17 cellular contexts compared by ENCODE assay signal in the genomic region with DNA sequence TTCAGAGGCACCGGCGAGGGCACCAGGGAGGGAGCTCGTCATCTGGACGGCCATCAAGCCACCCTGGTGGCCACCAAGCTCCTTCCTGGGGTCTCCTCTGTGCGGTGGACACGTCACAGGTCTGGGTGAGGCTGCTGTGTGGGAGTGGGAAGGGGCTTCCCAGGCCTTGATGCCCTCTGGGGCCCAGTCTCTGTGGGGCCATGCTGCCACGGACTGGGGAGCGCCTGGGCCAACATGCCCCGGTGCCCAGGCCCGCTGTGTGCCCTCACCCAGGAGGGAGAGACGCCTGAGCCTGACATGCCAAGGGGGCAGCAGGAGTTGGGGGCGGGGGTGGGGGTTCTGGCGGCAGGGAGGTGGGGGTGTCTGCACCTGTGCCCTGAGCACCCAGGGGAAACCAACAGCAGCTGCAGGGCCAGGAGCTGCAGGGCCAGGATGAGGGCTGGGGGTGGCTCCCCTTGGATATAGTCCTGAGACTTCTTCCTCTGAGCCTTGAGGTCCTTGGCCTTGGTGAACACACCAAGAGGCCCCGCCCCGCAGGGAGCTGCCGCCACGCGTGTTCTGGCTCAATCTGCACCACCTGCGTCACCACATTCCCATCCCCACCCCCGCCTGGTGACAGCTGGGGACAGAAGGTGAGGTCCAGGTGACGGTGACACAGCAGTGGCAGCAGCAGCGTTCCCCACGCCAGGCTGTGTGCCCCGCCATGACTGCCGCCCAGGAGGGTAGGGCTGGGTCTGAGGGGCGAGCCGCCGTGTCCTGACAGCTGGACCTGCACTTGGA. TPM values are rescaled to one million over a fixed set of nuclear protein-coding genes. Genes with fewer than 3 reads are reported as not detected.
DNase-seq lines count a peak whose midpoint lies in the region; ATAC-seq and TF ChIP-seq lines count a peak whose summit lies in the region.
"Had no signal": no experiment of that assay in that cellular context is flagged by ENCODE, and none has a peak within 500 bp of the region (broad histone marks: within the 10 kb centered on the region; RNA-seq: fewer than 3 reads in every experiment).

No MANE protein-coding gene starts in this region.

- POLR2A ChIA-PET in WTC11 (lab: Charles Lee) = no interaction called here

- H3K4ac ChIP-seq in trophoblast cell (ENCODE audit: low read depth, low read length) = no peak overlapping the region

- H2BK12ac ChIP-seq in trophoblast cell (ENCODE audit: low read length) = no peak overlapping the region

- no peak overlapping the region for H4K12ac ChIP-seq in trophoblast cell (ENCODE audit: low read depth, low read length)

- H3K27me3 ChIP-seq in trophoblast cell (ENCODE audit: insufficient read depth, low read length) = no peaks in the 10 kb centered on the region
- H3K27me3 ChIP-seq in psoas muscle (ENCODE audit: insufficient read depth in 3 of 3, low read length in 2 of 3) = no peaks in the 10 kb centered on the region
- no peaks in the 10 kb centered on the region for H3K27me3 ChIP-seq in smooth muscle cell (ENCODE audit: low read depth)

- peaks cover 3% of the 10 kb centered on the region for H4K20me1 ChIP-seq in smooth muscle cell (ENCODE audit: low read depth)

- H3K79me1 ChIP-seq in trophoblast cell (ENCODE audit: low read length) = no peaks in the 10 kb centered on the region

- H2AK5ac ChIP-seq in trophoblast cell (ENCODE audit: low read length) = no peak overlapping the region

- H4K91ac ChIP-seq in trophoblast cell (ENCODE audit: low read depth, low read length) = no peak overlapping the region

- no peak overlapping the region for H3K18ac ChIP-seq in trophoblast cell (ENCODE audit: low read length)

- H3K36me3 ChIP-seq in trophoblast cell (ENCODE audit: control insufficient read depth in 1 of 2, insufficient read depth in 2 of 2, low read length in 2 of 2) (peaks cover 58 to 62% of the 10 kb centered on the region in 2 experiments), psoas muscle (ENCODE audit: insufficient read depth in 1 of 2, low read depth in 1 of 2) (peaks cover 0 to 80% of the 10 kb centered on the region in 2 donors), smooth muscle cell (ENCODE audit: low read depth) (no peaks in the 10 kb centered on the region)

- H2BK120ac ChIP-seq in trophoblast cell (ENCODE audit: insufficient read depth, low read length, poor library complexity) = no peak overlapping the region

- H3K27ac ChIP-seq in trophoblast cell (ENCODE audit: low read depth, low read length) = no peak overlapping the region
- H3K27ac ChIP-seq in psoas muscle = no peak overlapping the region
- no peak overlapping the region for H3K27ac ChIP-seq in smooth muscle cell (ENCODE audit: low read depth)

- H3K4me2 ChIP-seq in trophoblast cell (ENCODE audit: low read length) (no peak overlapping the region), smooth muscle cell (no peak overlapping the region)
- H3K4me2 ChIP-seq: GM23338 had no signal

- H3K27me3 Mint-ChIP-seq in WTC11 (ENCODE audit: low read depth) = no peaks in the 10 kb centered on the region
- H3K27me3 Mint-ChIP-seq: CD4-positive, alpha-beta memory T cell had no signal

- no peak overlapping the region for H3K14ac ChIP-seq in trophoblast cell (ENCODE audit: low read length)

- ATAC-seq in left colon (peak; percentile 13), WTC11 (no peak), psoas muscle (no peak)
- ATAC-seq: GM12878, GM23338, HCT116 had no signal

- H3K4me3 Mint-ChIP-seq in WTC11 = no peak overlapping the region
- H3K4me3 Mint-ChIP-seq: CD4-positive, alpha-beta memory T cell; GM23338; H9 had no signal

- no peak overlapping the region for H2AFZ ChIP-seq in trophoblast cell (ENCODE audit: insufficient read depth, low read length, poor library complexity)
- H2AFZ ChIP-seq in smooth muscle cell (ENCODE audit: low read depth) = no peak overlapping the region
- H2AFZ ChIP-seq: GM23338 had no signal

- no peaks in the 10 kb centered on the region for H3K9me3 Mint-ChIP-seq in WTC11
- H3K9me3 Mint-ChIP-seq: CD4-positive, alpha-beta memory T cell; GM23338; H9 had no signal

- no peak for TF ChIP-seq CTCF in WTC11 (IDR thresholded peaks at IDR 0.05)
- no peak for TF ChIP-seq CTCF in psoas muscle (IDR thresholded peaks at IDR 0.05)
- no peak for TF ChIP-seq CTCF in smooth muscle cell (IDR thresholded peaks at IDR 0.05; ENCODE audit: borderline replicate concordance, insufficient read depth, poor library complexity, severe bottlenecking)

- peaks cover 26% of the 10 kb centered on the region for H3K36me3 Mint-ChIP-seq in WTC11

- DNase-seq in NCI-H2171 treated with DMSO at 0.1 percent for 48 hours (lab: John Stamatoyannopoulos, UW) (peak; percentile 34), left colon (no peak), trophoblast cell (no peak), WTC11 (ENCODE audit: low spot score) (no peak), psoas muscle (no peak), kidney glomerular epithelial cell (lab: John Stamatoyannopoulos, UW) (no peak), smooth muscle cell (lab: John Stamatoyannopoulos, UW; ENCODE audit: unreplicated experiment) (no peak)
- DNase-seq: Caco-2; CD4-positive, alpha-beta memory T cell; DMS 273 treated with DMSO at 0.1 percent for 48 hours; DMS79; EL; GDM1; H9 had no signal

- no peak overlapping the region for H4K8ac ChIP-seq in trophoblast cell (ENCODE audit: low read depth, low read length)

- H3K9me3 ChIP-seq in trophoblast cell (ENCODE audit: insufficient read depth, low read depth, low read length) (peaks cover 6% of the 10 kb centered on the region), psoas muscle (no peaks in the 10 kb centered on the region), smooth muscle cell (replicated peaks; ENCODE audit: low read depth) (no peaks in the 10 kb centered on the region)
- H3K9me3 ChIP-seq: Caco-2 had no signal

- H3K23ac ChIP-seq in trophoblast cell (ENCODE audit: low read length) = no peak overlapping the region

- H3K79me2 ChIP-seq in trophoblast cell (ENCODE audit: control insufficient read depth, insufficient read depth, low read length, poor library complexity) (no peaks in the 10 kb centered on the region), smooth muscle cell (ENCODE audit: low read depth) (no peaks in the 10 kb centered on the region)

- H3K4me1 ChIP-seq in trophoblast cell (ENCODE audit: control insufficient read depth in 1 of 2, insufficient read depth in 2 of 2, low read length in 2 of 2) (no peaks in the 10 kb centered on the region), psoas muscle (no peaks in the 10 kb centered on the region), smooth muscle cell (ENCODE audit: low read depth) (no peaks in the 10 kb centered on the region)
- H3K4me1 ChIP-seq: Caco-2 had no signal

- H3F3A ChIP-seq in smooth muscle cell (ENCODE audit: low read depth) = peaks cover under 1% of the 10 kb centered on the region

- CTCF ChIA-PET in WTC11 (lab: Charles Lee) = no interaction called here

- H3K9ac ChIP-seq in trophoblast cell (ENCODE audit: low read length) (no peak overlapping the region), smooth muscle cell (ENCODE audit: low read depth) (no peak overlapping the region)

- WGBS in trophoblast cell (ENCODE audit: extremely low coverage, insufficient coverage, insufficient read length) = no CpG with 5 or more reads among the region's 28 CpGs
- WGBS in psoas muscle, 3 donors = 88 to 93% (median 88%) methylated on average over 26 to 28 of the region's 28 CpGs
- 96% methylated on average over 24 of the region's 28 CpGs for WGBS in smooth muscle cell (ENCODE audit: low lambda C conversion rate)

- H2BK5ac ChIP-seq in trophoblast cell (ENCODE audit: low read depth, low read length, poor library complexity) = no peak overlapping the region

- peak overlapping the region; percentile 52 for H3K4me3 ChIP-seq in trophoblast cell (ENCODE audit: low read depth, low read length)
- no peak overlapping the region for H3K4me3 ChIP-seq in psoas muscle
- H3K4me3 ChIP-seq in smooth muscle cell = no peak overlapping the region
- H3K4me3 ChIP-seq: GM12878, GM23338 had no signal

- no peak overlapping the region for H3K27ac Mint-ChIP-seq in WTC11
- H3K27ac Mint-ChIP-seq: CD4-positive, alpha-beta memory T cell; GM23338; H9 had no signal

- intact Hi-C loops in left colon (cut with DNase I, micrococcal nuclease) (no loop called here), psoas muscle (cut with DNase I) (loop anchor here in 1 of 2 donors (5.0 kb wide), 1 partner anchor 34 kb away; no protein-coding TSS in a partner anchor)

- H3K4me1 Mint-ChIP-seq in WTC11 = no peaks in the 10 kb centered on the region
- H3K4me1 Mint-ChIP-seq: CD4-positive, alpha-beta memory T cell; GM23338; H9 had no signal

TF ChIP-seq in WTC11, 78 proteins besides CTCF, POLR2A, EP300 and RAD21 (continues in another document):
- TF ChIP-seq FOXJ3 (CRISPR knock-in tag; IDR thresholded peaks at IDR 0.05; ENCODE audit: borderline replicate concordance) (no peak), ZSCAN18 (CRISPR knock-in tag; IDR thresholded peaks at IDR 0.05) (no peak), SP1 (CRISPR knock-in tag; conservative IDR thresholded peaks at IDR 0.05) (no peak), KAT7 (CRISPR knock-in tag; IDR thresholded peaks at IDR 0.05; ENCODE audit: borderline replicate concordance) (no peak)

RNA-seq across cellular contexts. Expression of gene SEC16A, which starts 15.3 kb away (rescaled TPM):
- total RNA-seq in left colon (10 to 100 TPM; 64.2 to 82.4 TPM), WTC11 (2021) (52.1 to 70.9 TPM (median 52.3 TPM) in 3 replicates), psoas muscle (10 to 100 TPM; 31.5 to 40.0 (median 37.0) TPM), smooth muscle cell (40.2 and 45.7 TPM in 2 replicates)
- 61.8 and 62.8 TPM in 2 replicates for polyA plus RNA-seq in trophoblast cell (2013)
- polyA plus RNA-seq in psoas muscle (10 to 100 TPM; 22.3 to 27.6 (median 26.1) TPM), smooth muscle cell (56.8 and 72.2 TPM in 2 replicates)

RNA-seq across cellular contexts. Expression of gene NOTCH1, which starts 47.7 kb away (rescaled TPM):
- total RNA-seq in left colon = 10 to 100 TPM; 49.5 to 72.2 TPM
- polyA plus RNA-seq in trophoblast cell (2013) = 28.5 and 29.7 TPM in 2 replicates
- total RNA-seq in WTC11 (2021) = 76.7 to 95.6 TPM (median 79.2 TPM) in 3 replicates
- 10 to 100 TPM in 3 of 4 donors, 1 to 10 TPM in 1; 8.7 to 15.4 (median 12.3) TPM for total RNA-seq in psoas muscle
- 1 to 10 TPM; 1.8 to 3.8 (median 2.9) TPM for polyA plus RNA-seq in psoas muscle
- total RNA-seq in smooth muscle cell = 7.8 and 13.2 TPM in 2 replicates
- 7.2 and 11.4 TPM in 2 replicates for polyA plus RNA-seq in smooth muscle cell

RNA-seq across cellular contexts. Expression of gene INPP5E, which starts 58.5 kb away (rescaled TPM):
- total RNA-seq in left colon = 10 to 100 TPM; 10.5 to 11.0 TPM
- 9.8 and 10.3 TPM in 2 replicates for polyA plus RNA-seq in trophoblast cell (2013)
- 23.6 to 25.5 TPM (median 24.0 TPM) in 3 replicates for total RNA-seq in WTC11 (2021)
- 1 to 10 TPM; 4.9 to 9.6 (median 7.4) TPM for total RNA-seq in psoas muscle
- polyA plus RNA-seq in psoas muscle = 1 to 10 TPM; 4.7 to 5.3 (median 4.8) TPM
- 2.8 and 6.5 TPM in 2 replicates for total RNA-seq in smooth muscle cell
- 7.7 and 10.9 TPM in 2 replicates for polyA plus RNA-seq in smooth muscle cell
